Comparison of ENCODE assay signal across 1 cellular context in genomic region chr7:48144291-48144768, GRCh38.
TF ChIP-seq lines count a peak whose summit lies in the region.

No MANE protein-coding gene starts in this region.

TF ChIP-seq in HepG2, 621 proteins besides CTCF, POLR2A, EP300 and RAD21 (continued from another document and continues in another):
- TF ChIP-seq ZNF142 (CRISPR knock-in tag; IDR thresholded peaks at IDR 0.05) = no peak
- TF ChIP-seq ZNF775 (CRISPR knock-in tag; IDR thresholded peaks at IDR 0.05; ENCODE audit: borderline replicate concordance) = no peak
- TF ChIP-seq ZNF605 (CRISPR knock-in tag; IDR thresholded peaks at IDR 0.05) = peak; percentile 55; the same call in 1 of the 2 replicates
- TF ChIP-seq LCORL (IDR thresholded peaks at IDR 0.05) = peak; percentile 78
- TF ChIP-seq LCORL (CRISPR knock-in tag; IDR thresholded peaks at IDR 0.05) = peak; percentile 71
- no peak for TF ChIP-seq KDM4B (CRISPR knock-in tag; IDR thresholded peaks at IDR 0.05)
- TF ChIP-seq ARNT (IDR thresholded peaks at IDR 0.05) = no peak
- no peak for TF ChIP-seq ZNF713 (CRISPR knock-in tag; IDR thresholded peaks at IDR 0.05)
- peak; percentile 59; the same call in 1 of the 2 replicates for TF ChIP-seq ARNTL (CRISPR knock-in tag; IDR thresholded peaks at IDR 0.05)
- 0 out of 2 replicates have a peak, but pooled peaks have one; percentile 35 for TF ChIP-seq MTERF4 (CRISPR knock-in tag; IDR thresholded peaks at IDR 0.05)
- TF ChIP-seq ZSCAN29 (CRISPR knock-in tag; conservative IDR thresholded peaks at IDR 0.05) = 0 out of 2 replicates have a peak, but pooled peaks have one; percentile 65
- TF ChIP-seq KAT8 (CRISPR knock-in tag; IDR thresholded peaks at IDR 0.05) = peak; percentile 73
- no peak for TF ChIP-seq AGO2 (optimal IDR thresholded peaks at IDR 0.05; ENCODE audit: low read depth, low read length)
- TF ChIP-seq, protein P1, sequence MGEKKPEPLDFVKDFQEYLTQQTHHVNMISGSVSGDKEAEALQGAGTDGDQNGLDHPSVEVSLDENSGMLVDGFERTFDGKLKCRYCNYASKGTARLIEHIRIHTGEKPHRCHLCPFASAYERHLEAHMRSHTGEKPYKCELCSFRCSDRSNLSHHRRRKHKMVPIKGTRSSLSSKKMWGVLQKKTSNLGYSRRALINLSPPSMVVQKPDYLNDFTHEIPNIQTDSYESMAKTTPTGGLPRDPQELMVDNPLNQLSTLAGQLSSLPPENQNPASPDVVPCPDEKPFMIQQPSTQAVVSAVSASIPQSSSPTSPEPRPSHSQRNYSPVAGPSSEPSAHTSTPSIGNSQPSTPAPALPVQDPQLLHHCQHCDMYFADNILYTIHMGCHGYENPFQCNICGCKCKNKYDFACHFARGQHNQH (CRISPR knock-in tag; IDR thresholded peaks at IDR 0.05) = peak; percentile 93
- TF ChIP-seq ZNF703 (CRISPR knock-in tag; IDR thresholded peaks at IDR 0.05; ENCODE audit: borderline replicate concordance) = no peak
- TF ChIP-seq GATAD2A (CRISPR knock-in tag; IDR thresholded peaks at IDR 0.05) = peak; percentile 92
- peak; percentile 83 for TF ChIP-seq HDAC2 (CRISPR knock-in tag; IDR thresholded peaks at IDR 0.05)
- TF ChIP-seq RERE (CRISPR knock-in tag; IDR thresholded peaks at IDR 0.05; ENCODE audit: low read depth) = 0 out of 2 replicates have a peak, but pooled peaks have one; percentile 52
- TF ChIP-seq, protein P2, sequence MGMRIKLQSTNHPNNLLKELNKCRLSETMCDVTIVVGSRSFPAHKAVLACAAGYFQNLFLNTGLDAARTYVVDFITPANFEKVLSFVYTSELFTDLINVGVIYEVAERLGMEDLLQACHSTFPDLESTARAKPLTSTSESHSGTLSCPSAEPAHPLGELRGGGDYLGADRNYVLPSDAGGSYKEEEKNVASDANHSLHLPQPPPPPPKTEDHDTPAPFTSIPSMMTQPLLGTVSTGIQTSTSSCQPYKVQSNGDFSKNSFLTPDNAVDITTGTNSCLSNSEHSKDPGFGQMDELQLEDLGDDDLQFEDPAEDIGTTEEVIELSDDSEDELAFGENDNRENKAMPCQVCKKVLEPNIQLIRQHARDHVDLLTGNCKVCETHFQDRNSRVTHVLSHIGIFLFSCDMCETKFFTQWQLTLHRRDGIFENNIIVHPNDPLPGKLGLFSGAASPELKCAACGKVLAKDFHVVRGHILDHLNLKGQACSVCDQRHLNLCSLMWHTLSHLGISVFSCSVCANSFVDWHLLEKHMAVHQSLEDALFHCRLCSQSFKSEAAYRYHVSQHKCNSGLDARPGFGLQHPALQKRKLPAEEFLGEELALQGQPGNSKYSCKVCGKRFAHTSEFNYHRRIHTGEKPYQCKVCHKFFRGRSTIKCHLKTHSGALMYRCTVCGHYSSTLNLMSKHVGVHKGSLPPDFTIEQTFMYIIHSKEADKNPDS (CRISPR knock-in tag; IDR thresholded peaks at IDR 0.05) = no peak
- no peak for TF ChIP-seq ZNF225 (CRISPR knock-in tag; IDR thresholded peaks at IDR 0.05)
- no peak for TF ChIP-seq ELF4 (CRISPR knock-in tag; IDR thresholded peaks at IDR 0.05; ENCODE audit: borderline replicate concordance)
- TF ChIP-seq KLF9 (CRISPR knock-in tag; IDR thresholded peaks at IDR 0.05; ENCODE audit: low read depth) = no peak
- TF ChIP-seq SNAI1 (CRISPR knock-in tag; IDR thresholded peaks at IDR 0.05; ENCODE audit: borderline replicate concordance) = no peak
- peak; percentile 78 for TF ChIP-seq PHF5A (CRISPR knock-in tag; IDR thresholded peaks at IDR 0.05; ENCODE audit: low read depth, unreplicated experiment)
- TF ChIP-seq, protein P3, sequence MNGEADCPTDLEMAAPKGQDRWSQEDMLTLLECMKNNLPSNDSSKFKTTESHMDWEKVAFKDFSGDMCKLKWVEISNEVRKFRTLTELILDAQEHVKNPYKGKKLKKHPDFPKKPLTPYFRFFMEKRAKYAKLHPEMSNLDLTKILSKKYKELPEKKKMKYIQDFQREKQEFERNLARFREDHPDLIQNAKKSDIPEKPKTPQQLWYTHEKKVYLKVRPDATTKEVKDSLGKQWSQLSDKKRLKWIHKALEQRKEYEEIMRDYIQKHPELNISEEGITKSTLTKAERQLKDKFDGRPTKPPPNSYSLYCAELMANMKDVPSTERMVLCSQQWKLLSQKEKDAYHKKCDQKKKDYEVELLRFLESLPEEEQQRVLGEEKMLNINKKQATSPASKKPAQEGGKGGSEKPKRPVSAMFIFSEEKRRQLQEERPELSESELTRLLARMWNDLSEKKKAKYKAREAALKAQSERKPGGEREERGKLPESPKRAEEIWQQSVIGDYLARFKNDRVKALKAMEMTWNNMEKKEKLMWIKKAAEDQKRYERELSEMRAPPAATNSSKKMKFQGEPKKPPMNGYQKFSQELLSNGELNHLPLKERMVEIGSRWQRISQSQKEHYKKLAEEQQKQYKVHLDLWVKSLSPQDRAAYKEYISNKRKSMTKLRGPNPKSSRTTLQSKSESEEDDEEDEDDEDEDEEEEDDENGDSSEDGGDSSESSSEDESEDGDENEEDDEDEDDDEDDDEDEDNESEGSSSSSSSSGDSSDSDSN (CRISPR knock-in tag; IDR thresholded peaks at IDR 0.05) = peak; percentile 41; the same call in 1 of the 2 replicates
- TF ChIP-seq GPN1 (CRISPR knock-in tag; IDR thresholded peaks at IDR 0.05; ENCODE audit: borderline replicate concordance) = no peak
- TF ChIP-seq ZNF362 (CRISPR knock-in tag; IDR thresholded peaks at IDR 0.05; ENCODE audit: borderline replicate concordance) = peak; percentile 36; the same call in 1 of the 2 replicates
- TF ChIP-seq U2AF2 (IDR thresholded peaks at IDR 0.05; ENCODE audit: low read depth, low read length) = no peak
- no peak for TF ChIP-seq ZNF543 (CRISPR knock-in tag; IDR thresholded peaks at IDR 0.05)
- no peak for TF ChIP-seq MLLT10 (CRISPR knock-in tag; IDR thresholded peaks at IDR 0.05)
- peak; percentile 65; the same call in 1 of the 2 replicates for TF ChIP-seq HMG20B (CRISPR knock-in tag; conservative IDR thresholded peaks at IDR 0.05)
- TF ChIP-seq SYNCRIP (IDR thresholded peaks at IDR 0.05; ENCODE audit: insufficient read depth, low read depth, low read length) = no peak
- TF ChIP-seq ZNF570 (CRISPR knock-in tag; IDR thresholded peaks at IDR 0.05; ENCODE audit: borderline replicate concordance) = no peak
- TF ChIP-seq SMAD9 (CRISPR knock-in tag; IDR thresholded peaks at IDR 0.05) = no peak
- TF ChIP-seq RBAK (CRISPR knock-in tag; IDR thresholded peaks at IDR 0.05) = no peak
- TF ChIP-seq ZMYM2 (CRISPR knock-in tag; IDR thresholded peaks at IDR 0.05) = no peak
- TF ChIP-seq, protein P4, sequence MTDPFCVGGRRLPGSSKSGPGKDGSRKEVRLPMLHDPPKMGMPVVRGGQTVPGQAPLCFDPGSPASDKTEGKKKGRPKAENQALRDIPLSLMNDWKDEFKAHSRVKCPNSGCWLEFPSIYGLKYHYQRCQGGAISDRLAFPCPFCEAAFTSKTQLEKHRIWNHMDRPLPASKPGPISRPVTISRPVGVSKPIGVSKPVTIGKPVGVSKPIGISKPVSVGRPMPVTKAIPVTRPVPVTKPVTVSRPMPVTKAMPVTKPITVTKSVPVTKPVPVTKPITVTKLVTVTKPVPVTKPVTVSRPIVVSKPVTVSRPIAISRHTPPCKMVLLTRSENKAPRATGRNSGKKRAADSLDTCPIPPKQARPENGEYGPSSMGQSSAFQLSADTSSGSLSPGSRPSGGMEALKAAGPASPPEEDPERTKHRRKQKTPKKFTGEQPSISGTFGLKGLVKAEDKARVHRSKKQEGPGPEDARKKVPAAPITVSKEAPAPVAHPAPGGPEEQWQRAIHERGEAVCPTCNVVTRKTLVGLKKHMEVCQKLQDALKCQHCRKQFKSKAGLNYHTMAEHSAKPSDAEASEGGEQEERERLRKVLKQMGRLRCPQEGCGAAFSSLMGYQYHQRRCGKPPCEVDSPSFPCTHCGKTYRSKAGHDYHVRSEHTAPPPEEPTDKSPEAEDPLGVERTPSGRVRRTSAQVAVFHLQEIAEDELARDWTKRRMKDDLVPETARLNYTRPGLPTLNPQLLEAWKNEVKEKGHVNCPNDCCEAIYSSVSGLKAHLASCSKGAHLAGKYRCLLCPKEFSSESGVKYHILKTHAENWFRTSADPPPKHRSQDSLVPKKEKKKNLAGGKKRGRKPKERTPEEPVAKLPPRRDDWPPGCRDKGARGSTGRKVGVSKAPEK (CRISPR knock-in tag; IDR thresholded peaks at IDR 0.05; ENCODE audit: borderline replicate concordance) = no peak
